Comparison of ENCODE assay signal across 1 cellular context in the genomic region with DNA sequence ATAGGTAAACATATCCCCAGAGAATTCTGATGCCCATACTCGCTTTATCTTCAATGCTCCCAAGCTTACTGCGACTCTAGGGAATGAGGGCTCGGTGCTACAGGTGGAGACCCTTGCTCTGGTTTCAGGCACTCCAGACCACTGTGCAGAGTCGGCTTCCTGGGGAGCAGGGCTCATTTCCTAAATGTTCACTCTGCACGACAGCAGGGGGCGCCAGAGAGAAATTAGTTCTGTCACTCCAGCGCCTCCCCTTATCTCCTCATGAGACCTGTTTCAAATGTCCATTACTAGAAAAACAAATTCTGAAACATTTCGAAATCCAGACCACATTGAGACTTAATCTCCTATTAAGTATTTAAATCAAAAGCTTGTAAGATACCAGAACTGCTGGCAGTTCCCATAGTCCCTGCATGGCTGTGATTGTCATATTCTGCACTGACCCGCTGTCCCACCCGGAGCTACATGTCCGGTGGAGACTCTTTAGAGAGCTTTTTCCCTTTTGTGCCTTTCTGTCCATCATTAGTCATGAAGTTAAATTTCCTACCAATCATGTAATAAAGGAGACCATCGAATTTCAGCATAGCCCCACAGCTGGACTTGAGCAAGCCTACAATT.
TF ChIP-seq lines count a peak whose summit lies in the region.

No MANE protein-coding gene starts in this region.

TF ChIP-seq in GM23338, 12 proteins besides CTCF, POLR2A, EP300 and RAD21 (continued from another document):
- TF ChIP-seq REST (IDR thresholded peaks at IDR 0.05; ENCODE audit: unreplicated experiment) (no peak), EZH2phosphoT487 (IDR thresholded peaks at IDR 0.05; ENCODE audit: unreplicated experiment) (no peak), EZH2 (IDR thresholded peaks at IDR 0.05; ENCODE audit: low read depth, unreplicated experiment) (no peak)
- TF ChIP-seq, protein P1, sequence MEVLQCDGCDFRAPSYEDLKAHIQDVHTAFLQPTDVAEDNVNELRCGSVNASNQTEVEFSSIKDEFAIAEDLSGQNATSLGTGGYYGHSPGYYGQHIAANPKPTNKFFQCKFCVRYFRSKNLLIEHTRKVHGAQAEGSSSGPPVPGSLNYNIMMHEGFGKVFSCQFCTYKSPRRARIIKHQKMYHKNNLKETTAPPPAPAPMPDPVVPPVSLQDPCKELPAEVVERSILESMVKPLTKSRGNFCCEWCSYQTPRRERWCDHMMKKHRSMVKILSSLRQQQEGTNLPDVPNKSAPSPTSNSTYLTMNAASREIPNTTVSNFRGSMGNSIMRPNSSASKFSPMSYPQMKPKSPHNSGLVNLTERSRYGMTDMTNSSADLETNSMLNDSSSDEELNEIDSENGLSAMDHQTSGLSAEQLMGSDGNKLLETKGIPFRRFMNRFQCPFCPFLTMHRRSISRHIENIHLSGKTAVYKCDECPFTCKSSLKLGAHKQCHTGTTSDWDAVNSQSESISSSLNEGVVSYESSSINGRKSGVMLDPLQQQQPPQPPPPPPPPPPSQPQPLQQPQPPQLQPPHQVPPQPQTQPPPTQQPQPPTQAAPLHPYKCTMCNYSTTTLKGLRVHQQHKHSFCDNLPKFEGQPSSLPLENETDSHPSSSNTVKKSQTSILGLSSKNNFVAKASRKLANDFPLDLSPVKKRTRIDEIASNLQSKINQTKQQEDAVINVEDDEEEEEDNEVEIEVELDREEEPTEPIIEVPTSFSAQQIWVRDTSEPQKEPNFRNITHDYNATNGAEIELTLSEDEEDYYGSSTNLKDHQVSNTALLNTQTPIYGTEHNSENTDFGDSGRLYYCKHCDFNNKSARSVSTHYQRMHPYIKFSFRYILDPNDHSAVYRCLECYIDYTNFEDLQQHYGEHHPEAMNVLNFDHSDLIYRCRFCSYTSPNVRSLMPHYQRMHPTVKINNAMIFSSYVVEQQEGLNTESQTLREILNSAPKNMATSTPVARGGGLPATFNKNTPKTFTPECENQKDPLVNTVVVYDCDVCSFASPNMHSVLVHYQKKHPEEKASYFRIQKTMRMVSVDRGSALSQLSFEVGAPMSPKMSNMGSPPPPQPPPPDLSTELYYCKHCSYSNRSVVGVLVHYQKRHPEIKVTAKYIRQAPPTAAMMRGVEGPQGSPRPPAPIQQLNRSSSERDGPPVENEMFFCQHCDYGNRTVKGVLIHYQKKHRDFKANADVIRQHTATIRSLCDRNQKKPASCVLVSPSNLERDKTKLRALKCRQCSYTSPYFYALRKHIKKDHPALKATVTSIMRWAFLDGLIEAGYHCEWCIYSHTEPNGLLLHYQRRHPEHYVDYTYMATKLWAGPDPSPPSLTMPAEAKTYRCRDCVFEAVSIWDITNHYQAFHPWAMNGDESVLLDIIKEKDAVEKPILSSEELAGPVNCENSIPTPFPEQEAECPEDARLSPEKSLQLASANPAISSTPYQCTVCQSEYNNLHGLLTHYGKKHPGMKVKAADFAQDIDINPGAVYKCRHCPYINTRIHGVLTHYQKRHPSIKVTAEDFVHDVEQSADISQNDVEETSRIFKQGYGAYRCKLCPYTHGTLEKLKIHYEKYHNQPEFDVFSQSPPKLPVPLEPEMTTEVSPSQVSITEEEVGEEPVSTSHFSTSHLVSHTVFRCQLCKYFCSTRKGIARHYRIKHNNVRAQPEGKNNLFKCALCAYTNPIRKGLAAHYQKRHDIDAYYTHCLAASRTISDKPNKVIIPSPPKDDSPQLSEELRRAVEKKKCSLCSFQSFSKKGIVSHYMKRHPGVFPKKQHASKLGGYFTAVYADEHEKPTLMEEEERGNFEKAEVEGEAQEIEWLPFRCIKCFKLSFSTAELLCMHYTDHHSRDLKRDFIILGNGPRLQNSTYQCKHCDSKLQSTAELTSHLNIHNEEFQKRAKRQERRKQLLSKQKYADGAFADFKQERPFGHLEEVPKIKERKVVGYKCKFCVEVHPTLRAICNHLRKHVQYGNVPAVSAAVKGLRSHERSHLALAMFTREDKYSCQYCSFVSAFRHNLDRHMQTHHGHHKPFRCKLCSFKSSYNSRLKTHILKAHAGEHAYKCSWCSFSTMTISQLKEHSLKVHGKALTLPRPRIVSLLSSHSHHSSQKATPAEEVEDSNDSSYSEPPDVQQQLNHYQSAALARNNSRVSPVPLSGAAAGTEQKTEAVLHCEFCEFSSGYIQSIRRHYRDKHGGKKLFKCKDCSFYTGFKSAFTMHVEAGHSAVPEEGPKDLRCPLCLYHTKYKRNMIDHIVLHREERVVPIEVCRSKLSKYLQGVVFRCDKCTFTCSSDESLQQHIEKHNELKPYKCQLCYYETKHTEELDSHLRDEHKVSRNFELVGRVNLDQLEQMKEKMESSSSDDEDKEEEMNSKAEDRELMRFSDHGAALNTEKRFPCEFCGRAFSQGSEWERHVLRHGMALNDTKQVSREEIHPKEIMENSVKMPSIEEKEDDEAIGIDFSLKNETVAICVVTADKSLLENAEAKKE (CRISPR knock-in tag; IDR thresholded peaks at IDR 0.05), result no peak
